8 cellular contexts compared by ENCODE assay signal in the genomic region with DNA sequence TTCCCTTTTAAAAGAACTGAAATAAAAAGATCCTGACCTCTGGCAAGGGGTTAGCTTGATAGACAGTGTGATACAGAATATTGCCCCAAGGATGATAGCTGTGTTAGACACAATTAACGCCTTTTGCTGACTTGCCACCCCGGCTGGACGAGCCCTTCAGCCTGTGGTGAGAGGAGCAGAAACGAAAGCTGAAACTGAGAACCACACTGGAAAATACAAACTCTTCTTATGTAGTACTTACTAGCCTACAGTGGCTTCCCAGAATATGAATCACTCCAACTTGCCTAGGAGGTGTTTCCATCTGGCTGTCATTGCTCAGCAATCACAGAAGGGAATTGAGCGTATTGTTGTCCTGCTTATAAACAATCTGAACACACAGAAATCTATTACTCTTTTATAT. TPM values are rescaled to one million over a fixed set of nuclear protein-coding genes. Genes with fewer than 3 reads are reported as not detected.
DNase-seq lines count a peak whose midpoint lies in the region; ATAC-seq and TF ChIP-seq lines count a peak whose summit lies in the region.

No MANE protein-coding gene starts in this region.

- intact Hi-C loops in esophagus muscularis mucosa (cut with DNase I) = no loop called here

- ATAC-seq in GM19035 (IDR thresholded peaks at IDR 0.05; ENCODE audit: unreplicated experiment) (peak; percentile 77), HG02852 (IDR thresholded peaks at IDR 0.05; ENCODE audit: unreplicated experiment) (peak; percentile 88)

- peak overlapping the region in 1 of 4 donors; percentile 8 for H3K27ac ChIP-seq in esophagus muscularis mucosa (replicated peaks in 1 of 4)

- peak overlapping the region; percentile 65 to 89 (median 76) for H3K4me3 Mint-ChIP-seq in immature natural killer cell
- no peak overlapping the region for H3K4me3 Mint-ChIP-seq in endothelial cell (ENCODE audit: unreplicated experiment)

- peak; percentile 44 for DNase-seq in SIG-M5 (lab: John Stamatoyannopoulos, UW)
- DNase-seq in immature natural killer cell = peak; percentile 31 to 64 (median 63)
- DNase-seq in KG1 (lab: John Stamatoyannopoulos, UW) = no peak
- no peak for DNase-seq in esophagus muscularis mucosa (ENCODE audit: extremely low spot score)
- no peak for DNase-seq in NCI-H187 treated with DMSO at 0.1 percent for 48 hours (lab: John Stamatoyannopoulos, UW)
- no peak for DNase-seq in endothelial cell (ENCODE audit: low spot score)

- no peaks in the 10 kb centered on the region for H3K9me3 ChIP-seq in esophagus muscularis mucosa

- H3K36me3 ChIP-seq in esophagus muscularis mucosa = no peaks in the 10 kb centered on the region

- H3K4me3 ChIP-seq in esophagus muscularis mucosa = no peak overlapping the region

- WGBS in esophagus muscularis mucosa = 81% methylated on average over 5 of the region's 5 CpGs

- peaks cover 0 to 4% (median 4%) of the 10 kb centered on the region in 3 donors for H3K27me3 Mint-ChIP-seq in immature natural killer cell (ENCODE audit: low read depth in 3 of 3)
- H3K27me3 Mint-ChIP-seq in endothelial cell (ENCODE audit: unreplicated experiment) = no peaks in the 10 kb centered on the region

- TF ChIP-seq CTCF in esophagus muscularis mucosa (IDR thresholded peaks at IDR 0.05) = no peak
- no peak for TF ChIP-seq CTCF in endothelial cell (IDR thresholded peaks at IDR 0.05; ENCODE audit: unreplicated experiment)

- peak overlapping the region; percentile 71 to 94 (median 80) for H3K27ac Mint-ChIP-seq in immature natural killer cell
- H3K27ac Mint-ChIP-seq in endothelial cell (ENCODE audit: unreplicated experiment) = no peak overlapping the region

- H3K27me3 ChIP-seq in esophagus muscularis mucosa = no peaks in the 10 kb centered on the region

- no peak for TF ChIP-seq POLR2A in esophagus muscularis mucosa (IDR thresholded peaks at IDR 0.05; ENCODE audit: low read depth)

- H3K36me3 Mint-ChIP-seq in immature natural killer cell (peaks cover 0 to under 1% (median 0%) of the 10 kb centered on the region in 3 donors), endothelial cell (ENCODE audit: low read depth, unreplicated experiment) (no peaks in the 10 kb centered on the region)

- TF ChIP-seq EP300 in esophagus muscularis mucosa (IDR thresholded peaks at IDR 0.05) = no peak

- H3K9me3 Mint-ChIP-seq in immature natural killer cell = no peaks in the 10 kb centered on the region
- H3K9me3 Mint-ChIP-seq in endothelial cell (ENCODE audit: unreplicated experiment) = no peaks in the 10 kb centered on the region

- peaks cover 0 to 13% (median 0%) of the 10 kb centered on the region in 4 donors for H3K4me1 ChIP-seq in esophagus muscularis mucosa

- H3K4me1 Mint-ChIP-seq in immature natural killer cell = peaks cover 39 to 72% of the 10 kb centered on the region in 2 donors
- peaks cover 4% of the 10 kb centered on the region for H3K4me1 Mint-ChIP-seq in endothelial cell (ENCODE audit: unreplicated experiment)

RNA-seq across cellular contexts. Expression of a gene that starts 22.9 kb away (rescaled TPM):
- 10 to 100 TPM; 15.4 to 21.0 (median 19.6) TPM for polyA plus RNA-seq in immature natural killer cell
- total RNA-seq in esophagus muscularis mucosa (10 to 100 TPM in 1 of 4 donors, 1 to 10 TPM in 3; 1.6 to 22.5 (median 2.9) TPM), endothelial cell (ENCODE audit: unreplicated experiment) (2.0 TPM)

Comparison
In these comparisons a context has a peak if more than half of its experiments do, and no peak if none do; other contexts are left out.
1. DNase-seq: peak in SIG-M5 (single experiment) and immature natural killer cell (3 of 3); none in KG1 (single experiment), esophagus muscularis mucosa (single experiment), NCI-H187 treated with DMSO at 0.1 percent for 48 hours (single experiment) and endothelial cell (single experiment).